Comparison of ENCODE assay signal across 28 cellular contexts in the genomic region with DNA sequence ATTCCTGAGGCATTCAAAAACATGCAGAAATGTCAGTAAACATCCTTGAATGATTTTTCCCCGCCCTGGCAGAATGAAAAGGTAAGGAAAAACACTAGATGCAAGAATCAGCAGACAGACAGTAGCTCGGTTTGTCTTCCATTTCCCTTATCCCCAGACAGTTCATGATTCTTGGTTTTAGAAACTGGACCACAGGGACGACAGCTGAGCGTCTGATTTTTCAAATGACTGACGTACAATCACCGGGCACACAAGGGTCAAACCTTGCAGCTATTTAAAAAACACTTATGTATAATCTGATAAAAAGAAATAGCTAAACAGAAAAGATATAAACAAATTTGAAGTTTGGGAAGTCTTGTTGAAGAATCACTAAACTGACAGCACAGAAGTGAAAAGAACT. TPM values are rescaled to one million over a fixed set of nuclear protein-coding genes. Genes with fewer than 3 reads are reported as not detected.
"Had no signal": no experiment of that assay in that cellular context is flagged by ENCODE, and none has a peak within 500 bp of the region (broad histone marks: within the 10 kb centered on the region; RNA-seq: fewer than 3 reads in every experiment).

No MANE protein-coding gene starts in this region.

- H3K4me1 ChIP-seq: ascending aorta had no signal

- H3K4me3 ChIP-seq: ascending aorta, heart left ventricle had no signal

- H3K4me3 Mint-ChIP-seq: activated CD4-positive, alpha-beta memory T cell treated with anti-CD3 and anti-CD28 coated beads for 36 hours; activated CD4-positive, alpha-beta T cell treated with anti-CD3 and anti-CD28 coated beads for 36 hours; activated CD4-positive, alpha-beta T cell treated with anti-CD3 and anti-CD28 coated beads, Interleukin-2, amount 10 ng/mL, durations not matched to agents 24 days and 14 days; activated CD8-positive, alpha-beta memory T cell treated with anti-CD3 and anti-CD28 coated beads, Interleukin-2, amount 10 ng/mL, durations not matched to agents 7 days and 5 days; activated CD8-positive, alpha-beta T cell treated with anti-CD3 and anti-CD28 coated beads, Interleukin-2, amount 10 ng/mL, durations not matched to agents 7 days and 5 days; activated naive CD4-positive, alpha-beta T cell treated with anti-CD3 and anti-CD28 coated beads, Interleukin-2, amount 10 ng/mL, durations not matched to agents 7 days and 5 days; activated naive CD8-positive, alpha-beta T cell treated with anti-CD3 and anti-CD28 coated beads, Interleukin-2, amount 10 ng/mL, durations not matched to agents 7 days and 5 days; activated T-helper 1 cell treated with anti-CD3 and anti-CD28 coated beads, Interleukin-12 subunit alpha, Interleukin-12 subunit beta, Interleukin-2, Interleukin-4 antibody, amounts not matched to agents 30 ng/mL and 10 ng/mL and 1 ng/mL, durations not matched to agents 14 hours and 24 hours and 36 hours; central memory CD8-positive, alpha-beta T cell had no signal

- H3K9me3 ChIP-seq: ascending aorta, heart left ventricle had no signal

- H3K36me3 ChIP-seq: ascending aorta, brain microvascular endothelial cell, heart left ventricle had no signal

- H3K27me3 ChIP-seq: ascending aorta, brain microvascular endothelial cell, heart left ventricle had no signal

- H3K9me3 Mint-ChIP-seq: activated CD4-positive, alpha-beta memory T cell treated with anti-CD3 and anti-CD28 coated beads for 36 hours; activated naive CD4-positive, alpha-beta T cell treated with anti-CD3 and anti-CD28 coated beads, Interleukin-2, amount 10 ng/mL, durations not matched to agents 7 days and 5 days had no signal

- DNase-seq: activated CD4-positive, alpha-beta memory T cell treated with anti-CD3 and anti-CD28 coated beads for 36 hours; activated CD4-positive, alpha-beta T cell treated with anti-CD3 and anti-CD28 coated beads for 36 hours; activated CD4-positive, alpha-beta T cell treated with anti-CD3 and anti-CD28 coated beads, Interleukin-2, amount 10 ng/mL, durations not matched to agents 24 days and 14 days; activated CD4-positive, CD25-positive, alpha-beta regulatory T cell; activated CD4-positive, CD25-positive, alpha-beta regulatory T cell treated with anti-CD3 and anti-CD28 coated beads, Interleukin-2, amount 50 U/mL, for 72 hours; activated CD8-positive, alpha-beta memory T cell treated with anti-CD3 and anti-CD28 coated beads, Interleukin-2, amount 10 ng/mL, durations not matched to agents 7 days and 5 days; activated CD8-positive, alpha-beta memory T cell treated with anti-CD3 and anti-CD28 coated beads, Interleukin-2, amount 50 U/mL, for 4 hours; activated CD8-positive, alpha-beta T cell treated with anti-CD3 and anti-CD28 coated beads, Interleukin-2, amount 10 ng/mL, durations not matched to agents 7 days and 5 days; activated gamma-delta T cell; activated naive CD4-positive, alpha-beta T cell; activated naive CD4-positive, alpha-beta T cell treated with anti-CD3 and anti-CD28 coated beads, Interleukin-2, amount 10 ng/mL, durations not matched to agents 7 days and 5 days; activated naive CD8-positive, alpha-beta T cell treated with anti-CD3 and anti-CD28 coated beads, Interleukin-2, amount 10 ng/mL, durations not matched to agents 7 days and 5 days; activated T-cell treated with anti-CD3 and anti-CD28 coated beads, Interleukin-2, amount 50 U/mL, for 1 hour; activated T-cell treated with anti-CD3 and anti-CD28 coated beads, Interleukin-2, amount 50 U/mL, for 48 hours; brain microvascular endothelial cell; cortex of kidney; effector CD8-positive, alpha-beta T cell; foreskin fibroblast; glutamatergic neuron; heart left ventricle; T-helper 2 cell had no signal

- ATAC-seq: activated CD4-positive, alpha-beta T cell treated with anti-CD3 and anti-CD28 coated beads for 36 hours; activated CD8-positive, alpha-beta memory T cell treated with anti-CD3 and anti-CD28 coated beads, Interleukin-2, amount 10 ng/mL, durations not matched to agents 7 days and 5 days; activated CD8-positive, alpha-beta T cell treated with anti-CD3 and anti-CD28 coated beads, Interleukin-2, amount 10 ng/mL, durations not matched to agents 7 days and 5 days; activated naive CD4-positive, alpha-beta T cell treated with anti-CD3 and anti-CD28 coated beads, Interleukin-2, amount 50 U/mL, for 72 hours; esophagus mucosa; heart left ventricle had no signal

- H3K4me1 Mint-ChIP-seq: activated CD4-positive, alpha-beta T cell treated with anti-CD3 and anti-CD28 coated beads for 36 hours; activated CD4-positive, alpha-beta T cell treated with anti-CD3 and anti-CD28 coated beads, Interleukin-2, amount 10 ng/mL, durations not matched to agents 24 days and 14 days; activated CD8-positive, alpha-beta memory T cell treated with anti-CD3 and anti-CD28 coated beads, Interleukin-2, amount 10 ng/mL, durations not matched to agents 7 days and 5 days; activated naive CD4-positive, alpha-beta T cell treated with anti-CD3 and anti-CD28 coated beads, Interleukin-2, amount 10 ng/mL, durations not matched to agents 7 days and 5 days; activated naive CD8-positive, alpha-beta T cell treated with anti-CD3 and anti-CD28 coated beads, Interleukin-2, amount 10 ng/mL, durations not matched to agents 7 days and 5 days; central memory CD8-positive, alpha-beta T cell had no signal

- H3K27ac ChIP-seq: ascending aorta, brain microvascular endothelial cell, heart left ventricle had no signal

- H3K36me3 Mint-ChIP-seq: activated CD4-positive, alpha-beta memory T cell treated with anti-CD3 and anti-CD28 coated beads for 36 hours; activated CD8-positive, alpha-beta memory T cell treated with anti-CD3 and anti-CD28 coated beads, Interleukin-2, amount 10 ng/mL, durations not matched to agents 7 days and 5 days; activated naive CD4-positive, alpha-beta T cell treated with anti-CD3 and anti-CD28 coated beads, Interleukin-2, amount 10 ng/mL, durations not matched to agents 7 days and 5 days; activated naive CD8-positive, alpha-beta T cell treated with anti-CD3 and anti-CD28 coated beads, Interleukin-2, amount 10 ng/mL, durations not matched to agents 7 days and 5 days had no signal

- H3K27ac Mint-ChIP-seq: activated CD4-positive, alpha-beta memory T cell treated with anti-CD3 and anti-CD28 coated beads for 36 hours; activated CD4-positive, alpha-beta T cell treated with anti-CD3 and anti-CD28 coated beads for 36 hours; activated CD4-positive, alpha-beta T cell treated with anti-CD3 and anti-CD28 coated beads, Interleukin-2, amount 10 ng/mL, durations not matched to agents 24 days and 14 days; activated CD8-positive, alpha-beta memory T cell treated with anti-CD3 and anti-CD28 coated beads, Interleukin-2, amount 10 ng/mL, durations not matched to agents 7 days and 5 days; activated CD8-positive, alpha-beta T cell treated with anti-CD3 and anti-CD28 coated beads, Interleukin-2, amount 10 ng/mL, durations not matched to agents 7 days and 5 days; activated naive CD4-positive, alpha-beta T cell treated with anti-CD3 and anti-CD28 coated beads, Interleukin-2, amount 10 ng/mL, durations not matched to agents 7 days and 5 days; activated naive CD4-positive, alpha-beta T cell treated with anti-CD3 and anti-CD28 coated beads, Interleukin-2, amount 50 U/mL, for 72 hours; activated naive CD8-positive, alpha-beta T cell treated with anti-CD3 and anti-CD28 coated beads, Interleukin-2, amount 10 ng/mL, durations not matched to agents 7 days and 5 days; activated T-helper 1 cell treated with anti-CD3 and anti-CD28 coated beads, Interleukin-12 subunit alpha, Interleukin-12 subunit beta, Interleukin-2, Interleukin-4 antibody, amounts not matched to agents 30 ng/mL and 10 ng/mL and 1 ng/mL, durations not matched to agents 14 hours and 24 hours and 36 hours had no signal

- H3K27me3 Mint-ChIP-seq: activated CD4-positive, alpha-beta memory T cell treated with anti-CD3 and anti-CD28 coated beads for 36 hours; activated CD4-positive, alpha-beta T cell treated with anti-CD3 and anti-CD28 coated beads for 36 hours; activated CD4-positive, alpha-beta T cell treated with anti-CD3 and anti-CD28 coated beads, Interleukin-2, amount 10 ng/mL, durations not matched to agents 24 days and 14 days; activated CD8-positive, alpha-beta memory T cell treated with anti-CD3 and anti-CD28 coated beads, Interleukin-2, amount 10 ng/mL, durations not matched to agents 7 days and 5 days; activated naive CD4-positive, alpha-beta T cell treated with anti-CD3 and anti-CD28 coated beads, Interleukin-2, amount 10 ng/mL, durations not matched to agents 7 days and 5 days; activated naive CD8-positive, alpha-beta T cell treated with anti-CD3 and anti-CD28 coated beads, Interleukin-2, amount 10 ng/mL, durations not matched to agents 7 days and 5 days; central memory CD8-positive, alpha-beta T cell had no signal

RNA-seq across cellular contexts. Expression of gene DCLK1, which starts 47.1 kb away (rescaled TPM):
- total RNA-seq: activated CD4-positive, alpha-beta memory T cell treated with anti-CD3 and anti-CD28 coated beads for 36 hours; activated CD4-positive, alpha-beta T cell treated with anti-CD3 and anti-CD28 coated beads for 36 hours; activated CD4-positive, alpha-beta T cell treated with anti-CD3 and anti-CD28 coated beads, Interleukin-2, amount 10 ng/mL, durations not matched to agents 24 days and 14 days; activated CD8-positive, alpha-beta memory T cell treated with anti-CD3 and anti-CD28 coated beads for 36 hours; activated CD8-positive, alpha-beta memory T cell treated with anti-CD3 and anti-CD28 coated beads, Interleukin-2, amount 10 ng/mL, durations not matched to agents 7 days and 5 days; activated CD8-positive, alpha-beta T cell treated with anti-CD3 and anti-CD28 coated beads, Interleukin-2, amount 10 ng/mL, durations not matched to agents 7 days and 5 days; activated naive CD4-positive, alpha-beta T cell treated with anti-CD3 and anti-CD28 coated beads, Interleukin-2, amount 50 U/mL, for 72 hours; activated naive CD8-positive, alpha-beta T cell treated with anti-CD3 and anti-CD28 coated beads, Interleukin-2, amount 10 ng/mL, durations not matched to agents 7 days and 5 days; activated T-helper 1 cell treated with anti-CD3 and anti-CD28 coated beads, Interleukin-12 subunit alpha, Interleukin-12 subunit beta, Interleukin-2, Interleukin-4 antibody, amounts not matched to agents 30 ng/mL and 10 ng/mL and 1 ng/mL, durations not matched to agents 14 hours and 24 hours and 36 hours; T-helper 1 cell treated with Interleukin-12 subunit alpha and Interleukin-12 subunit beta and Interleukin-4 antibody, amounts not matched to agents 30 ng/mL and 1 ng/mL, for 36 hours had no signal
